In the genomic region with DNA sequence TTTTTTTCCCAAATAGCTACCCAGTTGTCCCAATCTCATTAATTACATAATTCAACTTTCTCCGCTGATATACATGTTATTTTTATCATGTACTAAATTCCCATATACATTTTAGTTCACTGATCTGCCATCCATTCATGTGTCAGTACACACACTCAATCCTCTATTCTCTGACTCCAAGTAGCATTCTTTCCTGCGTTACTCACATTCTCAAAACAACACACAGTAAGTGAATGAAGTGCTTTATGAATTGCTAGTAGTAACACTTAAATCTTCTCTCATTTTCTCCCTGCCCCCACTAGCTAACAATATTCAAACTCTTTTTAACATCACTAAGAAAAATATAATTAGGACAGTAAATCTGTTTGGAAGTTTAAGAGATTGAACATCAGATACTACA, we compare ENCODE assay signal across 19 cellular contexts. TPM values are rescaled to one million over a fixed set of nuclear protein-coding genes. Genes with fewer than 3 reads are reported as not detected.
A peak's percentile ranks its signal among the peaks of the same experiment; 100 is the strongest.
DNase-seq lines count a peak whose midpoint lies in the region; ATAC-seq and TF ChIP-seq lines count a peak whose summit lies in the region.
"Had no signal": no experiment of that assay in that cellular context is flagged by ENCODE, and none has a peak within 500 bp of the region (broad histone marks: within the 10 kb centered on the region; RNA-seq: fewer than 3 reads in every experiment).

No MANE protein-coding gene starts in this region.

- intact Hi-C loops in Calu3 (cut with micrococcal nuclease; ENCODE audit: unreplicated experiment): no loop called here

- H3K4me1 Mint-ChIP-seq in T-helper 17 cell (no peaks in the 10 kb centered on the region), osteocyte (ENCODE audit: unreplicated experiment) (peaks cover 9% of the 10 kb centered on the region), Calu3 (ENCODE audit: low read depth, unreplicated experiment) (no peaks in the 10 kb centered on the region)
- H3K4me1 Mint-ChIP-seq: T-cell had no signal

- H3K36me3 Mint-ChIP-seq in T-helper 17 cell (ENCODE audit: low read depth): no peaks in the 10 kb centered on the region
- no peaks in the 10 kb centered on the region for H3K36me3 Mint-ChIP-seq in osteocyte (ENCODE audit: unreplicated experiment)
- no peaks in the 10 kb centered on the region for H3K36me3 Mint-ChIP-seq in Calu3 (ENCODE audit: insufficient read depth, unreplicated experiment)
- H3K36me3 Mint-ChIP-seq: T-cell had no signal

- H3K36me3 ChIP-seq in mesenchymal stem cell (ENCODE audit: control insufficient read depth in 1 of 2, insufficient read depth in 2 of 2, low read depth in 1 of 2, low read length in 2 of 2): no peaks in the 10 kb centered on the region
- H3K36me3 ChIP-seq: colonic mucosa, neutrophil, sigmoid colon had no signal

- no peak overlapping the region for H2BK120ac ChIP-seq in mesenchymal stem cell (ENCODE audit: low read depth, low read length)

- no peak for ATAC-seq in T-helper 17 cell
- no peak for ATAC-seq in GM18907 (IDR thresholded peaks at IDR 0.05; ENCODE audit: unreplicated experiment)
- ATAC-seq: HCT116, HepG2, T-cell had no signal

- no TSS peak for BruUV-seq in Calu3 (replicated peaks; lab: Mats Ljungman, UMichigan)

- H3K18ac ChIP-seq in mesenchymal stem cell (ENCODE audit: low read depth in 1 of 2, low read length in 2 of 2): no peak overlapping the region

- TF ChIP-seq CTCF in osteocyte (IDR thresholded peaks at IDR 0.05): no peak
- no peak for TF ChIP-seq CTCF in Calu3 (IDR thresholded peaks at IDR 0.05; ENCODE audit: unreplicated experiment)

- in situ Hi-C loops in SK-MEL-5 (cut with HindIII; ENCODE audit: low pct_unique_long_range_greater_than_20kb, low sequenced_read_pairs): no loop called here

- H3K27ac ChIP-seq in mesenchymal stem cell (ENCODE audit: low read length, poor library complexity, severe bottlenecking): no peak overlapping the region
- H3K27ac ChIP-seq: colonic mucosa, neutrophil had no signal

- H2BK12ac ChIP-seq in mesenchymal stem cell (ENCODE audit: low read length in 2 of 2): no peak overlapping the region

- no peaks in the 10 kb centered on the region for H3K79me1 ChIP-seq in mesenchymal stem cell (replicated peaks; ENCODE audit: low read length, poor library complexity, severe bottlenecking)

- H3K9me3 Mint-ChIP-seq in osteocyte (ENCODE audit: unreplicated experiment) (no peaks in the 10 kb centered on the region), Calu3 (ENCODE audit: low read depth, unreplicated experiment) (no peaks in the 10 kb centered on the region)
- H3K9me3 Mint-ChIP-seq: T-cell had no signal

- no peak overlapping the region for H3K4ac ChIP-seq in mesenchymal stem cell (ENCODE audit: low read depth in 1 of 2, low read length in 2 of 2)

- no peak overlapping the region for H3K14ac ChIP-seq in mesenchymal stem cell (ENCODE audit: low read length in 2 of 2)

- H3K4me1 ChIP-seq in mesenchymal stem cell (ENCODE audit: control insufficient read depth, insufficient read depth, low read depth, low read length): no peaks in the 10 kb centered on the region
- H3K4me1 ChIP-seq: colonic mucosa had no signal

- no peak overlapping the region for H2BK5ac ChIP-seq in mesenchymal stem cell (ENCODE audit: low read depth, low read length, poor library complexity, severe bottlenecking)

- H2AK5ac ChIP-seq in mesenchymal stem cell (ENCODE audit: low read length, severe bottlenecking): no peak overlapping the region

- DNase-seq in GM03348 (ENCODE audit: low spot score): peak; percentile 50
- peak; percentile 15 for DNase-seq in SK-MEL-5 (ENCODE audit: low read depth, low spot score)
- peak; percentile 66 for DNase-seq in dermis blood vessel endothelial cell
- DNase-seq in mesenchymal stem cell: peak; percentile 63
- DNase-seq in T-helper 17 cell: no peak
- no peak for DNase-seq in osteocyte (ENCODE audit: extremely low spot score, unreplicated experiment)
- DNase-seq in Calu3: no peak
- DNase-seq: activated CD8-positive, alpha-beta memory T cell treated with anti-CD3 and anti-CD28 coated beads for 24 hours; amygdala; colonic mucosa; GDM1; hippocampal formation; sigmoid colon; stimulated activated CD4-positive, alpha-beta T cell treated with anti-CD3 and anti-CD28 coated beads, Interleukin-4, amount 100 ng/mL, for 1 hour; T-cell had no signal

- no peaks in the 10 kb centered on the region for H3K27me3 ChIP-seq in mesenchymal stem cell (ENCODE audit: control insufficient read depth in 1 of 2, insufficient read depth in 1 of 2, low read length in 2 of 2)
- H3K27me3 ChIP-seq: colonic mucosa, neutrophil, sigmoid colon had no signal

- CTCF ChIA-PET in Calu3 (lab: Charles Lee): no interaction called here

- H2BK15ac ChIP-seq in mesenchymal stem cell (ENCODE audit: low read depth, poor library complexity, severe bottlenecking): no peak overlapping the region

- H3K27ac Mint-ChIP-seq in T-helper 17 cell: no peak overlapping the region
- no peak overlapping the region for H3K27ac Mint-ChIP-seq in osteocyte (ENCODE audit: unreplicated experiment)
- H3K27ac Mint-ChIP-seq in Calu3 (ENCODE audit: unreplicated experiment): no peak overlapping the region
- H3K27ac Mint-ChIP-seq: T-cell had no signal

- no peak overlapping the region for H3K4me2 ChIP-seq in mesenchymal stem cell (ENCODE audit: low read length, poor library complexity, severe bottlenecking)

- H3K27me3 Mint-ChIP-seq in T-helper 17 cell: peaks cover 34% of the 10 kb centered on the region
- H3K27me3 Mint-ChIP-seq in osteocyte (ENCODE audit: unreplicated experiment): no peaks in the 10 kb centered on the region
- H3K27me3 Mint-ChIP-seq in Calu3 (ENCODE audit: unreplicated experiment): peaks cover 28% of the 10 kb centered on the region

- H3K9me3 ChIP-seq in mesenchymal stem cell (ENCODE audit: control insufficient read depth, low read length) (no peaks in the 10 kb centered on the region), T-helper 17 cell (ENCODE audit: control insufficient read depth, low read length, poor library complexity, severe bottlenecking) (no peaks in the 10 kb centered on the region)
- H3K9me3 ChIP-seq: colonic mucosa, neutrophil, sigmoid colon had no signal

- H3K4me3 Mint-ChIP-seq in T-helper 17 cell (no peak overlapping the region), osteocyte (ENCODE audit: unreplicated experiment) (no peak overlapping the region), Calu3 (ENCODE audit: low read depth, unreplicated experiment) (no peak overlapping the region)
- H3K4me3 Mint-ChIP-seq: T-cell had no signal

- no peak overlapping the region for H3K9ac ChIP-seq in mesenchymal stem cell (ENCODE audit: low read length)

- WGBS in mesenchymal stem cell: 12% methylated on average over 2 of the region's 2 CpGs

- no peak overlapping the region for H4K8ac ChIP-seq in mesenchymal stem cell (ENCODE audit: low read length)

- H2AFZ ChIP-seq in mesenchymal stem cell (ENCODE audit: low read depth, low read length): no peak overlapping the region

- H4K91ac ChIP-seq in mesenchymal stem cell (ENCODE audit: low read length): no peak overlapping the region

- H3K4me3 ChIP-seq in mesenchymal stem cell (ENCODE audit: insufficient read depth in 1 of 2, low read depth in 1 of 2, low read length in 2 of 2): no peak overlapping the region
- H3K4me3 ChIP-seq: colonic mucosa, sigmoid colon had no signal

- no peak overlapping the region for H3K23ac ChIP-seq in mesenchymal stem cell (ENCODE audit: low read length in 2 of 2)

RNA-seq across cellular contexts. Expression of a gene that starts 8.9 kb away (rescaled TPM):
- 0.03 TPM in 1 of 2 replicates, not detected in the other for total RNA-seq in SK-MEL-5 (2014; rRNA removed; shearing (Covaris generic))
- polyA plus RNA-seq in SK-MEL-5 (2015; cell fraction: cytosol; rRNA removed): 0.02 TPM in 1 of 2 replicates, not detected in the other
- polyA plus RNA-seq in SK-MEL-5 (2015; cell fraction: nucleus; rRNA removed): not detected in 2 replicates
- total RNA-seq in dermis blood vessel endothelial cell (13.3 and 17.0 TPM in 2 replicates), T-helper 17 cell (under 1 TPM in 1 of 2 donors, not detected in 1; 0.39 TPM), osteocyte (not detected in 2 replicates), Calu3 (2022) (not detected in 2 replicates)
- 0.03 TPM for polyA plus RNA-seq in mesenchymal stem cell (2013, experiment 1 of 2)
- polyA plus RNA-seq in mesenchymal stem cell (2013, experiment 2 of 2): 0.03 TPM
- total RNA-seq: HepG2 had no signal
- polyA plus RNA-seq: HepG2 had no signal

Comparison
In these comparisons a context has a peak if more than half of its experiments do, and no peak if none do; other contexts are left out.
1. DNase-seq: peak in GM03348 (single experiment), SK-MEL-5 (single experiment), dermis blood vessel endothelial cell (single experiment) and mesenchymal stem cell (single experiment); none in T-helper 17 cell (0 of 3), osteocyte (single experiment) and Calu3 (single experiment).
2. RNA of a gene that starts 8.9 kb away (total RNA-seq): 13.3 to 17.0 TPM in dermis blood vessel endothelial cell; 0.39 TPM in T-helper 17 cell, 0.03 TPM in SK-MEL-5, not detected in osteocyte and not detected in Calu3; every median in the first group is over 10 times any median in the second.